10 cellular contexts compared by ENCODE assay signal in the genomic region with DNA sequence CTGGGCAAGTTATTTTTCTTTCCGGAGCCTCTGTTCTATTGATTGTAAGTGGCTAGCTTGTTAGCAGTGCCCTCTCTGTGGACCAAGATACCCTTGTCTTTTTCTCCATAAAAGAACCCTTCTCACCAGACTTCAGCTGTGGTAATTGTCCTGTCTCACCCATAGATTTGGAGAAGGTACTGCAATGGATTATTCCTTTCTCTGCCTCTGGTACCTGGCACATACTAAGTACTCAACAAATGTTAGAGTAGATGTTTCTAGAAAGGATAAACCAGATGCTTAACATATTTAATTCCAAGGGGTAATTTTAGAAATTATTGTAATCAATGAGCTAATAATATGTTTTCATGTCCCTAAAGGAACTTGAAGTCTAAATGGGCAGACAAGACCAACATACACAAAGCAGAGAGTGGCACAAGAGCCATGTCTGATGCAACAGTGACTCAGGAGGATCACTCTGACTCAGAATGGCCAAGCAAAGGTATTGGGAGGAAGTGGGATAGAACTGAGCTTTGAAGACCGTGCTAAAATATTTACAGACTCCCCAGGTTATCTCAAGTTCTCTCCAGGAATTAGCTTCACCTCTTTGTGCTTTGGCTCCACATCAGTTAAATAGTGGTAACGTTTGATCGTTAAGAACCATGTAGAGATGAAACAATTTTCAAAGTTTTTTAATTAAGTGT.
DNase-seq lines count a peak whose midpoint lies in the region; ATAC-seq and TF ChIP-seq lines count a peak whose summit lies in the region.
"Had no signal": no experiment of that assay in that cellular context is flagged by ENCODE, and none has a peak within 500 bp of the region (broad histone marks: within the 10 kb centered on the region; RNA-seq: fewer than 3 reads in every experiment).

No MANE protein-coding gene starts in this region.

- CTCF ChIA-PET in WTC11 (lab: Charles Lee) (no interaction called here), T-cell (lab: Charles Lee) (no interaction called here)

- H3K36me3 Mint-ChIP-seq in WTC11 = no peaks in the 10 kb centered on the region
- H3K36me3 Mint-ChIP-seq in osteocyte (ENCODE audit: unreplicated experiment) = no peaks in the 10 kb centered on the region
- no peaks in the 10 kb centered on the region for H3K36me3 Mint-ChIP-seq in T-cell

- H3K27ac Mint-ChIP-seq in WTC11 = no peak overlapping the region
- H3K27ac Mint-ChIP-seq in osteocyte (ENCODE audit: unreplicated experiment) = no peak overlapping the region
- H3K27ac Mint-ChIP-seq in T-cell = no peak overlapping the region

- H3K4me1 Mint-ChIP-seq in WTC11 = no peaks in the 10 kb centered on the region
- no peaks in the 10 kb centered on the region for H3K4me1 Mint-ChIP-seq in osteocyte (ENCODE audit: unreplicated experiment)
- H3K4me1 Mint-ChIP-seq in T-cell = no peaks in the 10 kb centered on the region

- DNase-seq in stimulated activated CD4-positive, alpha-beta T cell treated with anti-CD3 and anti-CD28 coated beads, Interleukin-1b, Interleukin-23, amount 100 ng/mL, for 48 hours = peak; percentile 30
- no peak for DNase-seq in stimulated activated CD4-positive, alpha-beta T cell treated with anti-CD3 and anti-CD28 coated beads, Interleukin-2, amount 100 ng/mL, for 24 hours
- no peak for DNase-seq in WTC11 (ENCODE audit: low spot score)
- DNase-seq in NCI-H2196 (lab: John Stamatoyannopoulos, UW; ENCODE audit: unreplicated experiment) = no peak
- no peak for DNase-seq in osteocyte (ENCODE audit: extremely low spot score, unreplicated experiment)
- DNase-seq in activated effector memory CD4-positive, alpha-beta T cell treated with Interleukin-2 at 50 U/mL for 16 hours = no peak
- DNase-seq in T-cell = no peak
- DNase-seq: DND-41 had no signal

- H3K9me3 Mint-ChIP-seq in WTC11 (no peaks in the 10 kb centered on the region), osteocyte (ENCODE audit: unreplicated experiment) (no peaks in the 10 kb centered on the region), T-cell (no peaks in the 10 kb centered on the region)

- TF ChIP-seq CTCF in WTC11 (IDR thresholded peaks at IDR 0.05) (no peak), osteocyte (IDR thresholded peaks at IDR 0.05) (no peak)

- H3K27me3 Mint-ChIP-seq in WTC11 (ENCODE audit: low read depth) (no peaks in the 10 kb centered on the region; the same call in 1 of the 2 replicates), osteocyte (ENCODE audit: unreplicated experiment) (peaks cover 11% of the 10 kb centered on the region), T-cell (peaks cover 31 to 43% of the 10 kb centered on the region in 2 donors)

- ATAC-seq in HG03103 (IDR thresholded peaks at IDR 0.05; ENCODE audit: low read depth, unreplicated experiment) (peak; percentile 81), WTC11 (no peak), T-cell (replicated peaks in 1 of 4) (no peak)
- ATAC-seq: gastroesophageal sphincter had no signal

- POLR2A ChIA-PET in WTC11 (lab: Charles Lee) (no interaction called here), T-cell (lab: Charles Lee) (no interaction called here)

- H3K4me3 Mint-ChIP-seq in WTC11 (no peak overlapping the region), osteocyte (ENCODE audit: unreplicated experiment) (no peak overlapping the region), T-cell (no peak overlapping the region)

TF ChIP-seq in WTC11, 78 proteins besides CTCF, POLR2A, EP300 and RAD21:
- TF ChIP-seq GABPB1 (CRISPR knock-in tag; IDR thresholded peaks at IDR 0.05) = peak; percentile 99
- TF ChIP-seq NFE2L1 (CRISPR knock-in tag; IDR thresholded peaks at IDR 0.05) = no peak
